1 cellular context compared by ENCODE assay signal in the genomic region with DNA sequence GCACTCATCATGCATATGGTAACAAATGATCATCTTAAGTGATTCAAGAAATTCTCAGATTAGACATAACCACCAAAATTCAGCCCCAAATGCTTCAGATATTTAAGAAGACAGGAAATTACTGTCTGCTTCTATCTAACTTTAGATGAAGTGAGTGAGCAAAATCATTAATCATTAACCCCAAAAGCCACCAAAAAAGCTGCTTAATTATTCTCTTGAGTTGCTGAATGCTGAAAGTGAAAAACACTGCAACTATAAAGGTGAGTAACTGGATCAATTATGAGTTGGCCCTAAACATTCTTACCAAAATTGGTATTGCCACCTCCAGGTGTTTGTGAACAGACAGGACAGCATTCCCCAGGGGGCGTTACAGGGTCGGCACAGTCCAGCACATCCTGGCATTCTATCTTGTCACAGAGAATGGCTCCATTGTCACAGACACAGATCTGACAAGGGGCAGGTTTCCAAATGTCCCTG.
TF ChIP-seq lines count a peak whose summit lies in the region.

No MANE protein-coding gene starts in this region.

TF ChIP-seq in GM23338, 12 proteins besides CTCF, POLR2A, EP300 and RAD21 (continued from another document):
- TF ChIP-seq, protein P1, sequence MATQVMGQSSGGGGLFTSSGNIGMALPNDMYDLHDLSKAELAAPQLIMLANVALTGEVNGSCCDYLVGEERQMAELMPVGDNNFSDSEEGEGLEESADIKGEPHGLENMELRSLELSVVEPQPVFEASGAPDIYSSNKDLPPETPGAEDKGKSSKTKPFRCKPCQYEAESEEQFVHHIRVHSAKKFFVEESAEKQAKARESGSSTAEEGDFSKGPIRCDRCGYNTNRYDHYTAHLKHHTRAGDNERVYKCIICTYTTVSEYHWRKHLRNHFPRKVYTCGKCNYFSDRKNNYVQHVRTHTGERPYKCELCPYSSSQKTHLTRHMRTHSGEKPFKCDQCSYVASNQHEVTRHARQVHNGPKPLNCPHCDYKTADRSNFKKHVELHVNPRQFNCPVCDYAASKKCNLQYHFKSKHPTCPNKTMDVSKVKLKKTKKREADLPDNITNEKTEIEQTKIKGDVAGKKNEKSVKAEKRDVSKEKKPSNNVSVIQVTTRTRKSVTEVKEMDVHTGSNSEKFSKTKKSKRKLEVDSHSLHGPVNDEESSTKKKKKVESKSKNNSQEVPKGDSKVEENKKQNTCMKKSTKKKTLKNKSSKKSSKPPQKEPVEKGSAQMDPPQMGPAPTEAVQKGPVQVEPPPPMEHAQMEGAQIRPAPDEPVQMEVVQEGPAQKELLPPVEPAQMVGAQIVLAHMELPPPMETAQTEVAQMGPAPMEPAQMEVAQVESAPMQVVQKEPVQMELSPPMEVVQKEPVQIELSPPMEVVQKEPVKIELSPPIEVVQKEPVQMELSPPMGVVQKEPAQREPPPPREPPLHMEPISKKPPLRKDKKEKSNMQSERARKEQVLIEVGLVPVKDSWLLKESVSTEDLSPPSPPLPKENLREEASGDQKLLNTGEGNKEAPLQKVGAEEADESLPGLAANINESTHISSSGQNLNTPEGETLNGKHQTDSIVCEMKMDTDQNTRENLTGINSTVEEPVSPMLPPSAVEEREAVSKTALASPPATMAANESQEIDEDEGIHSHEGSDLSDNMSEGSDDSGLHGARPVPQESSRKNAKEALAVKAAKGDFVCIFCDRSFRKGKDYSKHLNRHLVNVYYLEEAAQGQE (IDR thresholded peaks at IDR 0.05; ENCODE audit: unreplicated experiment): no peak
